ENCODE assay signal across 38 cellular contexts in genomic region chr16:57389087-57389468, GRCh38. TPM values are rescaled to one million over a fixed set of nuclear protein-coding genes. Genes with fewer than 3 reads are reported as not detected.
"Had no signal": no experiment of that assay in that cellular context is flagged by ENCODE, and none has a peak within 500 bp of the region (broad histone marks: within the 10 kb centered on the region; RNA-seq: fewer than 3 reads in every experiment).

No MANE protein-coding gene starts in this region.

- H3K4me3 ChIP-seq: ascending aorta, coronary artery, gastrocnemius medialis, neural progenitor cell, psoas muscle, smooth muscle cell, tibial nerve, uterus had no signal

- H3K4me1 ChIP-seq: psoas muscle, uterus had no signal

- H3K27me3 ChIP-seq: ascending aorta, gastrocnemius medialis, neural progenitor cell, tibial nerve, uterus had no signal

- H2AFZ ChIP-seq: neural progenitor cell, parathyroid adenoma had no signal

- H3K9me3 Mint-ChIP-seq: activated naive CD4-positive, alpha-beta T cell treated with anti-CD3 and anti-CD28 coated beads for 36 hours; activated T-helper 1 cell treated with anti-CD3 and anti-CD28 coated beads, Interleukin-12 subunit alpha, Interleukin-12 subunit beta, Interleukin-2, Interleukin-4 antibody, amounts not matched to agents 30 ng/mL and 10 ng/mL and 1 ng/mL, durations not matched to agents 14 hours and 24 hours and 36 hours; effector memory CD8-positive, alpha-beta T cell; naive B cell; neural progenitor cell; T-helper 2 cell treated with Interferon-gamma antibody and Interleukin-4, amounts not matched to agents 5 μg/mL and 100 μg/mL, for 36 hours had no signal

- H3K9me3 ChIP-seq: ascending aorta, gastrocnemius medialis, psoas muscle, uterus had no signal

- ATAC-seq: effector memory CD8-positive, alpha-beta T cell; gastrocnemius medialis; psoas muscle had no signal

- H3K79me2 ChIP-seq: parathyroid adenoma had no signal

- H3K27ac Mint-ChIP-seq: activated naive CD4-positive, alpha-beta T cell treated with anti-CD3 and anti-CD28 coated beads for 36 hours; activated naive CD8-positive, alpha-beta T cell treated with anti-CD3 and anti-CD28 coated beads, Interleukin-2, amount 10 ng/mL, durations not matched to agents 7 days and 5 days; activated T-helper 1 cell treated with anti-CD3 and anti-CD28 coated beads, Interleukin-12 subunit alpha, Interleukin-12 subunit beta, Interleukin-2, Interleukin-4 antibody, amounts not matched to agents 30 ng/mL and 10 ng/mL and 1 ng/mL, durations not matched to agents 14 hours and 24 hours and 36 hours; effector memory CD8-positive, alpha-beta T cell; naive B cell; neural progenitor cell; T-helper 2 cell treated with Interferon-gamma antibody and Interleukin-4, amounts not matched to agents 5 μg/mL and 100 μg/mL, for 36 hours had no signal

- H3K27ac ChIP-seq: ascending aorta, brain microvascular endothelial cell, coronary artery, gastrocnemius medialis, neural progenitor cell, parathyroid adenoma, psoas muscle, tibial nerve, uterus had no signal

- H3K36me3 Mint-ChIP-seq: activated naive CD8-positive, alpha-beta T cell treated with anti-CD3 and anti-CD28 coated beads, Interleukin-2, amount 10 ng/mL, durations not matched to agents 7 days and 5 days; mesothelial cell of epicardium; naive B cell; neural progenitor cell had no signal

- H3K9ac ChIP-seq: neural progenitor cell, parathyroid adenoma had no signal

- H3K4me2 ChIP-seq: neural progenitor cell, smooth muscle cell had no signal

- H3K36me3 ChIP-seq: ascending aorta, brain microvascular endothelial cell, gastrocnemius medialis, neural progenitor cell, tibial nerve, uterus had no signal

- H3K4me3 Mint-ChIP-seq: activated naive CD4-positive, alpha-beta T cell treated with anti-CD3 and anti-CD28 coated beads for 36 hours; activated naive CD8-positive, alpha-beta T cell treated with anti-CD3 and anti-CD28 coated beads, Interleukin-2, amount 10 ng/mL, durations not matched to agents 7 days and 5 days; activated T-helper 1 cell treated with anti-CD3 and anti-CD28 coated beads, Interleukin-12 subunit alpha, Interleukin-12 subunit beta, Interleukin-2, Interleukin-4 antibody, amounts not matched to agents 30 ng/mL and 10 ng/mL and 1 ng/mL, durations not matched to agents 14 hours and 24 hours and 36 hours; effector memory CD8-positive, alpha-beta T cell; mesothelial cell of epicardium; naive B cell; neural progenitor cell; T-helper 2 cell treated with Interferon-gamma antibody and Interleukin-4, amounts not matched to agents 5 μg/mL and 100 μg/mL, for 36 hours had no signal

- DNase-seq: activated CD4-positive, alpha-beta T cell treated with anti-CD3 and anti-CD28 coated beads for 48 hours; activated CD4-positive, alpha-beta T cell treated with anti-CD3 and anti-CD28 coated beads, Interleukin-2, amount 50 U/mL, for 48 hours; activated CD8-positive, alpha-beta memory T cell treated with anti-CD3 and anti-CD28 coated beads, Interleukin-2, amount 50 U/mL, for 4 hours; activated effector memory CD4-positive, alpha-beta T cell treated with anti-CD3 and anti-CD28 coated beads, Interleukin-2, amount 50 U/mL, for 16 hours; activated naive CD4-positive, alpha-beta T cell treated with anti-CD3 and anti-CD28 coated beads for 36 hours; activated naive CD8-positive, alpha-beta T cell treated with anti-CD3 and anti-CD28 coated beads, Interleukin-2, amount 10 ng/mL, durations not matched to agents 7 days and 5 days; activated T-cell treated with anti-CD3 and anti-CD28 coated beads, Interleukin-2, amount 50 U/mL, for 1 hour; brain microvascular endothelial cell; effector memory CD8-positive, alpha-beta T cell; erythroblast; gastrocnemius medialis; head of caudate nucleus; hippocampal formation; left colon; naive B cell; occipital lobe; psoas muscle; stimulated activated CD4-positive, alpha-beta T cell treated with anti-CD3 and anti-CD28 coated beads, Interleukin-1b, Interleukin-23, amount 100 ng/mL, for 48 hours; stimulated activated CD4-positive, alpha-beta T cell treated with anti-CD3 and anti-CD28 coated beads, Interleukin-4, amount 100 ng/mL, for 4 hours; stimulated activated CD8-positive, alpha-beta memory T cell treated with anti-CD3 and anti-CD28 coated beads, Interleukin-4, amount 100 ng/mL, for 48 hours; stimulated activated naive CD4-positive, alpha-beta T cell; T-helper 1 cell; uterus had no signal

- FAIRE-seq: keratinocyte had no signal

RNA-seq across cellular contexts. Expression of gene CCL17, which starts 15.5 kb away (rescaled TPM):
- total RNA-seq: activated naive CD4-positive, alpha-beta T cell treated with anti-CD3 and anti-CD28 coated beads for 36 hours; activated naive CD8-positive, alpha-beta T cell treated with anti-CD3 and anti-CD28 coated beads, Interleukin-2, amount 10 ng/mL, durations not matched to agents 7 days and 5 days; ascending aorta; cardiac septum; cerebellum; gastrocnemius medialis; left colon; liver; mammary epithelial cell; mesothelial cell of epicardium; occipital lobe; psoas muscle; smooth muscle cell; temporal lobe; tibial nerve; uterus had no signal
- polyA plus RNA-seq: keratinocyte, liver, mammary epithelial cell, smooth muscle cell had no signal

RNA-seq across cellular contexts. Expression of gene CX3CL1, which starts 16.8 kb away (rescaled TPM):
- total RNA-seq: activated naive CD4-positive, alpha-beta T cell treated with anti-CD3 and anti-CD28 coated beads for 36 hours; activated naive CD8-positive, alpha-beta T cell treated with anti-CD3 and anti-CD28 coated beads, Interleukin-2, amount 10 ng/mL, durations not matched to agents 7 days and 5 days; activated T-helper 1 cell treated with anti-CD3 and anti-CD28 coated beads, Interleukin-12 subunit alpha, Interleukin-12 subunit beta, Interleukin-2, Interleukin-4 antibody, amounts not matched to agents 30 ng/mL and 10 ng/mL and 1 ng/mL, durations not matched to agents 14 hours and 24 hours and 36 hours had no signal

RNA-seq across cellular contexts. Expression of gene CCL22, which starts 30.5 kb away (rescaled TPM):
- total RNA-seq: ascending aorta, cardiac septum, cerebellum, gastrocnemius medialis, mesothelial cell of epicardium, occipital lobe, smooth muscle cell, temporal lobe, tibial nerve, uterus had no signal
- polyA plus RNA-seq: keratinocyte, smooth muscle cell had no signal
